1 cellular context compared by ENCODE assay signal in the genomic region with DNA sequence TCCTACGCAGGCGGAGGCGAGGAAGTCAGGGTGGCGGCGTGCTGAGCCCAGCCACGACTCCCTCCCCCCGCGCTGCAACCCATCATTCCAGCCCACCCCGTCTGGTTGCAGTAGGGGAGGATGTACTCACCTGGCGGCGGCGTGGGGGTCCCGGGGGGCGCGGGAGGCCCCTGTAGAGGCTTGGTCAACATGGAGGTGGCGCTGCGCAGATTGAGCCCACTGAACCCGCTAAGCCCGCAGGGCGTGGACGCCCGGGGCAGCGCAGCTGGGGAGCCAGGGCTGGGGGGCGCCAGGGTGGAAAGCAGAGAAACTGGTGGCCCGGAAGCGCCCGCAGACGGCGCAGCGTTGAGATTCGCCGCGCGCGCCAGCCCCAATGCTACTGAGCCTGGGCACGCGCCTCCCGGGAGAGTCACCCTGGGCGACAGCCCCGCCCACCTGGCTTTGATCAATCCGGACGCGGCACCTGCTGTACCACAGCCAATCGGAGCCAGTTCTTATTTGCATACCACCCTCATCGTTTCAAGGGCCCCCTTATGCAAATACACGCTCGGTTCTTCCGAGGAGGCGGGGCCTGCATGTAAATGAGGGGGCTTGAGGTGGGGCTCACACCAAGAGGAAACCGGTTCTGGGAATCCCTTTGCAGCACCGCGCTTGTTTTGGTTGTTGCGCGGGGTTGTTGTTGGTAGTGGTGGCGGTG.
TF ChIP-seq lines count a peak whose summit lies in the region.

A gene (minus strand): TSS at position 381 of the 697 bp plus-strand sequence. CDS start 190 bp downstream, at position 191.

TF ChIP-seq in HepG2, 621 proteins besides CTCF, POLR2A, EP300 and RAD21 (continued from another document and continues in another):
- TF ChIP-seq, protein P1, sequence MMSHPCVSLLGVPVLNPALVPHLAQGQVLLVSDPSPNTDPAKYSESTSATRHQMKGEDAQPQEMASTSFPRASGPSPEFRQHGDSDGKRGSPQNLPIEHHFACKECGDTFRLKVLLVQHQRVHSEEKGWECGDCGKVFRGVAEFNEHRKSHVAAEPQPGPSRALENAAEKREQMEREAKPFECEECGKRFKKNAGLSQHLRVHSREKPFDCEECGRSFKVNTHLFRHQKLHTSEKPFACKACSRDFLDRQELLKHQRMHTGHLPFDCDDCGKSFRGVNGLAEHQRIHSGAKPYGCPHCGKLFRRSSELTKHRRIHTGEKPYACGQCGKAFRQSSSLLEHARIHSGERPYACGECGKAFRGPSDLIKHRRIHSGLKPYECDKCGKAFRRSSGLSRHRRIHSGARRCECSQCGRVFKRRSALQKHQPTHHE (CRISPR knock-in tag; IDR thresholded peaks at IDR 0.05; ENCODE audit: borderline replicate concordance) = no peak
- TF ChIP-seq GTF2F1 (IDR thresholded peaks at IDR 0.05; ENCODE audit: low read length) = no peak
- TF ChIP-seq, protein P2, sequence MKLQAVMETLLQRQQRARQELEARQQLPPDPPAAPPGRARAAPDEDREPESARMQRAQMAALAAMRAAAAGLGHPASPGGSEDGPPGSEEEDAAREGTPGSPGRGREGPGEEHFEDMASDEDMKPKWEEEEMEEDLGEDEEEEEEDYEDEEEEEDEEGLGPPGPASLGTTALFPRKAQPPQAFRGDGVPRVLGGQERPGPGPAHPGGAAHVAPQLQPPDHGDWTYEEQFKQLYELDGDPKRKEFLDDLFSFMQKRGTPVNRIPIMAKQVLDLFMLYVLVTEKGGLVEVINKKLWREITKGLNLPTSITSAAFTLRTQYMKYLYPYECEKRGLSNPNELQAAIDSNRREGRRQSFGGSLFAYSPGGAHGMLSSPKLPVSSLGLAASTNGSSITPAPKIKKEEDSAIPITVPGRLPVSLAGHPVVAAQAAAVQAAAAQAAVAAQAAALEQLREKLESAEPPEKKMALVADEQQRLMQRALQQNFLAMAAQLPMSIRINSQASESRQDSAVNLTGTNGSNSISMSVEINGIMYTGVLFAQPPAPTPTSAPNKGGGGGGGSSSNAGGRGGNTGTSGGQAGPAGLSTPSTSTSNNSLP (IDR thresholded peaks at IDR 0.05; ENCODE audit: low read depth, low read length) = no peak
- 0 out of 2 replicates have a peak, but pooled peaks have one; percentile 29 for TF ChIP-seq YEATS4 (CRISPR knock-in tag; IDR thresholded peaks at IDR 0.05; ENCODE audit: borderline replicate concordance)
- TF ChIP-seq ZNF776 (CRISPR knock-in tag; IDR thresholded peaks at IDR 0.05) = no peak
- TF ChIP-seq ZNF572 (CRISPR knock-in tag; IDR thresholded peaks at IDR 0.05) = no peak
- TF ChIP-seq ZNF781 (CRISPR knock-in tag; IDR thresholded peaks at IDR 0.05; ENCODE audit: borderline replicate concordance, not compliant biosample characterization) = no peak
- no peak for TF ChIP-seq ZNF652 (CRISPR knock-in tag; IDR thresholded peaks at IDR 0.05; ENCODE audit: borderline replicate concordance, low read depth)
- TF ChIP-seq, protein P3, sequence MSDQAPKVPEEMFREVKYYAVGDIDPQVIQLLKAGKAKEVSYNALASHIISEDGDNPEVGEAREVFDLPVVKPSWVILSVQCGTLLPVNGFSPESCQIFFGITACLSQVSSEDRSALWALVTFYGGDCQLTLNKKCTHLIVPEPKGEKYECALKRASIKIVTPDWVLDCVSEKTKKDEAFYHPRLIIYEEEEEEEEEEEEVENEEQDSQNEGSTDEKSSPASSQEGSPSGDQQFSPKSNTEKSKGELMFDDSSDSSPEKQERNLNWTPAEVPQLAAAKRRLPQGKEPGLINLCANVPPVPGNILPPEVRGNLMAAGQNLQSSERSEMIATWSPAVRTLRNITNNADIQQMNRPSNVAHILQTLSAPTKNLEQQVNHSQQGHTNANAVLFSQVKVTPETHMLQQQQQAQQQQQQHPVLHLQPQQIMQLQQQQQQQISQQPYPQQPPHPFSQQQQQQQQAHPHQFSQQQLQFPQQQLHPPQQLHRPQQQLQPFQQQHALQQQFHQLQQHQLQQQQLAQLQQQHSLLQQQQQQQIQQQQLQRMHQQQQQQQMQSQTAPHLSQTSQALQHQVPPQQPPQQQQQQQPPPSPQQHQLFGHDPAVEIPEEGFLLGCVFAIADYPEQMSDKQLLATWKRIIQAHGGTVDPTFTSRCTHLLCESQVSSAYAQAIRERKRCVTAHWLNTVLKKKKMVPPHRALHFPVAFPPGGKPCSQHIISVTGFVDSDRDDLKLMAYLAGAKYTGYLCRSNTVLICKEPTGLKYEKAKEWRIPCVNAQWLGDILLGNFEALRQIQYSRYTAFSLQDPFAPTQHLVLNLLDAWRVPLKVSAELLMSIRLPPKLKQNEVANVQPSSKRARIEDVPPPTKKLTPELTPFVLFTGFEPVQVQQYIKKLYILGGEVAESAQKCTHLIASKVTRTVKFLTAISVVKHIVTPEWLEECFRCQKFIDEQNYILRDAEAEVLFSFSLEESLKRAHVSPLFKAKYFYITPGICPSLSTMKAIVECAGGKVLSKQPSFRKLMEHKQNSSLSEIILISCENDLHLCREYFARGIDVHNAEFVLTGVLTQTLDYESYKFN (CRISPR knock-in tag; conservative IDR thresholded peaks at IDR 0.05) = peak; percentile 27; the same call in 1 of the 2 replicates
- TF ChIP-seq ZMYM2 (CRISPR knock-in tag; IDR thresholded peaks at IDR 0.05) = no peak
- no peak for TF ChIP-seq ZNF724P (CRISPR knock-in tag; IDR thresholded peaks at IDR 0.05; ENCODE audit: borderline replicate concordance)
- TF ChIP-seq ZNF253 (CRISPR knock-in tag; IDR thresholded peaks at IDR 0.05; ENCODE audit: borderline replicate concordance) = no peak
- TF ChIP-seq RFX5 (IDR thresholded peaks at IDR 0.05; ENCODE audit: low read depth, low read length) = no peak
- TF ChIP-seq FOXK1 (CRISPR knock-in tag; IDR thresholded peaks at IDR 0.05; ENCODE audit: borderline replicate concordance, low read depth) = no peak
- TF ChIP-seq ZSCAN31 (CRISPR knock-in tag; IDR thresholded peaks at IDR 0.05; ENCODE audit: low read depth) = no peak
- peak; percentile 73 for TF ChIP-seq NFYB (CRISPR knock-in tag; IDR thresholded peaks at IDR 0.05)
- no peak for TF ChIP-seq ZNF660 (CRISPR knock-in tag; IDR thresholded peaks at IDR 0.05; ENCODE audit: borderline replicate concordance, low read depth)
- no peak for TF ChIP-seq RFX1 (IDR thresholded peaks at IDR 0.05)
- no peak for TF ChIP-seq FOXA1 (IDR thresholded peaks at IDR 0.05)
- peak; percentile 15; the same call in 1 of the 2 replicates for TF ChIP-seq FOXA1 (CRISPR knock-in tag; IDR thresholded peaks at IDR 0.05)
- TF ChIP-seq, protein P4, sequence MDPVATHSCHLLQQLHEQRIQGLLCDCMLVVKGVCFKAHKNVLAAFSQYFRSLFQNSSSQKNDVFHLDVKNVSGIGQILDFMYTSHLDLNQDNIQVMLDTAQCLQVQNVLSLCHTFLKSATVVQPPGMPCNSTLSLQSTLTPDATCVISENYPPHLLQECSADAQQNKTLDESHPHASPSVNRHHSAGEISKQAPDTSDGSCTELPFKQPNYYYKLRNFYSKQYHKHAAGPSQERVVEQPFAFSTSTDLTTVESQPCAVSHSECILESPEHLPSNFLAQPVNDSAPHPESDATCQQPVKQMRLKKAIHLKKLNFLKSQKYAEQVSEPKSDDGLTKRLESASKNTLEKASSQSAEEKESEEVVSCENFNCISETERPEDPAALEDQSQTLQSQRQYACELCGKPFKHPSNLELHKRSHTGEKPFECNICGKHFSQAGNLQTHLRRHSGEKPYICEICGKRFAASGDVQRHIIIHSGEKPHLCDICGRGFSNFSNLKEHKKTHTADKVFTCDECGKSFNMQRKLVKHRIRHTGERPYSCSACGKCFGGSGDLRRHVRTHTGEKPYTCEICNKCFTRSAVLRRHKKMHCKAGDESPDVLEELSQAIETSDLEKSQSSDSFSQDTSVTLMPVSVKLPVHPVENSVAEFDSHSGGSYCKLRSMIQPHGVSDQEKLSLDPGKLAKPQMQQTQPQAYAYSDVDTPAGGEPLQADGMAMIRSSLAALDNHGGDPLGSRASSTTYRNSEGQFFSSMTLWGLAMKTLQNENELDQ (CRISPR knock-in tag; IDR thresholded peaks at IDR 0.05; ENCODE audit: borderline replicate concordance) = no peak
- no peak for TF ChIP-seq CBX5 (CRISPR knock-in tag; IDR thresholded peaks at IDR 0.05; ENCODE audit: borderline replicate concordance)
- peak; percentile 25; the same call in 1 of the 2 replicates for TF ChIP-seq ZNF350 (CRISPR knock-in tag; IDR thresholded peaks at IDR 0.05; ENCODE audit: borderline replicate concordance, low read depth)
- TF ChIP-seq RXRA (CRISPR knock-in tag; IDR thresholded peaks at IDR 0.05) = no peak
- TF ChIP-seq, protein P5, sequence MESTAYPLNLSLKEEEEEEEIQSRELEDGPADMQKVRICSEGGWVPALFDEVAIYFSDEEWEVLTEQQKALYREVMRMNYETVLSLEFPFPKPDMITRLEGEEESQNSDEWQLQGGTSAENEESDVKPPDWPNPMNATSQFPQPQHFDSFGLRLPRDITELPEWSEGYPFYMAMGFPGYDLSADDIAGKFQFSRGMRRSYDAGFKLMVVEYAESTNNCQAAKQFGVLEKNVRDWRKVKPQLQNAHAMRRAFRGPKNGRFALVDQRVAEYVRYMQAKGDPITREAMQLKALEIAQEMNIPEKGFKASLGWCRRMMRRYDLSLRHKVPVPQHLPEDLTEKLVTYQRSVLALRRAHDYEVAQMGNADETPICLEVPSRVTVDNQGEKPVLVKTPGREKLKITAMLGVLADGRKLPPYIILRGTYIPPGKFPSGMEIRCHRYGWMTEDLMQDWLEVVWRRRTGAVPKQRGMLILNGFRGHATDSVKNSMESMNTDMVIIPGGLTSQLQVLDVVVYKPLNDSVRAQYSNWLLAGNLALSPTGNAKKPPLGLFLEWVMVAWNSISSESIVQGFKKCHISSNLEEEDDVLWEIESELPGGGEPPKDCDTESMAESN (CRISPR knock-in tag; conservative IDR thresholded peaks at IDR 0.05) = no peak
- peak; percentile 60; the same call in 1 of the 2 replicates for TF ChIP-seq SP4 (CRISPR knock-in tag; IDR thresholded peaks at IDR 0.05)
- TF ChIP-seq, protein P6, sequence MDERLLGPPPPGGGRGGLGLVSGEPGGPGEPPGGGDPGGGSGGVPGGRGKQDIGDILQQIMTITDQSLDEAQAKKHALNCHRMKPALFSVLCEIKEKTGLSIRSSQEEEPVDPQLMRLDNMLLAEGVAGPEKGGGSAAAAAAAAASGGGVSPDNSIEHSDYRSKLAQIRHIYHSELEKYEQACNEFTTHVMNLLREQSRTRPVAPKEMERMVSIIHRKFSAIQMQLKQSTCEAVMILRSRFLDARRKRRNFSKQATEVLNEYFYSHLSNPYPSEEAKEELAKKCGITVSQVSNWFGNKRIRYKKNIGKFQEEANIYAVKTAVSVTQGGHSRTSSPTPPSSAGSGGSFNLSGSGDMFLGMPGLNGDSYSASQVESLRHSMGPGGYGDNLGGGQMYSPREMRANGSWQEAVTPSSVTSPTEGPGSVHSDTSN (CRISPR knock-in tag; IDR thresholded peaks at IDR 0.05) = no peak
- no peak for TF ChIP-seq ZNF7 (CRISPR knock-in tag; IDR thresholded peaks at IDR 0.05)
- TF ChIP-seq PAX8 (CRISPR knock-in tag; IDR thresholded peaks at IDR 0.05; ENCODE audit: borderline replicate concordance) = no peak
- TF ChIP-seq, protein P7, sequence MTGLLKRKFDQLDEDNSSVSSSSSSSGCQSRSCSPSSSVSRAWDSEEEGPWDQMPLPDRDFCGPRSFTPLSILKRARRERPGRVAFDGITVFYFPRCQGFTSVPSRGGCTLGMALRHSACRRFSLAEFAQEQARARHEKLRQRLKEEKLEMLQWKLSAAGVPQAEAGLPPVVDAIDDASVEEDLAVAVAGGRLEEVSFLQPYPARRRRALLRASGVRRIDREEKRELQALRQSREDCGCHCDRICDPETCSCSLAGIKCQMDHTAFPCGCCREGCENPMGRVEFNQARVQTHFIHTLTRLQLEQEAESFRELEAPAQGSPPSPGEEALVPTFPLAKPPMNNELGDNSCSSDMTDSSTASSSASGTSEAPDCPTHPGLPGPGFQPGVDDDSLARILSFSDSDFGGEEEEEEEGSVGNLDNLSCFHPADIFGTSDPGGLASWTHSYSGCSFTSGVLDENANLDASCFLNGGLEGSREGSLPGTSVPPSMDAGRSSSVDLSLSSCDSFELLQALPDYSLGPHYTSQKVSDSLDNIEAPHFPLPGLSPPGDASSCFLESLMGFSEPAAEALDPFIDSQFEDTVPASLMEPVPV (CRISPR knock-in tag; IDR thresholded peaks at IDR 0.05) = no peak
- TF ChIP-seq, protein P8, sequence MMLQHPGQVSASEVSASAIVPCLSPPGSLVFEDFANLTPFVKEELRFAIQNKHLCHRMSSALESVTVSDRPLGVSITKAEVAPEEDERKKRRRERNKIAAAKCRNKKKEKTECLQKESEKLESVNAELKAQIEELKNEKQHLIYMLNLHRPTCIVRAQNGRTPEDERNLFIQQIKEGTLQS (CRISPR knock-in tag; IDR thresholded peaks at IDR 0.05) = no peak
- TF ChIP-seq ZNF883 (CRISPR knock-in tag; IDR thresholded peaks at IDR 0.05; ENCODE audit: not compliant biosample characterization) = peak; percentile 35
- TF ChIP-seq ZNF317 (CRISPR knock-in tag; IDR thresholded peaks at IDR 0.05) = no peak
- 0 out of 2 replicates have a peak, but pooled peaks have one; percentile 52 for TF ChIP-seq ZMYM4 (CRISPR knock-in tag; IDR thresholded peaks at IDR 0.05)
- TF ChIP-seq, protein P9, sequence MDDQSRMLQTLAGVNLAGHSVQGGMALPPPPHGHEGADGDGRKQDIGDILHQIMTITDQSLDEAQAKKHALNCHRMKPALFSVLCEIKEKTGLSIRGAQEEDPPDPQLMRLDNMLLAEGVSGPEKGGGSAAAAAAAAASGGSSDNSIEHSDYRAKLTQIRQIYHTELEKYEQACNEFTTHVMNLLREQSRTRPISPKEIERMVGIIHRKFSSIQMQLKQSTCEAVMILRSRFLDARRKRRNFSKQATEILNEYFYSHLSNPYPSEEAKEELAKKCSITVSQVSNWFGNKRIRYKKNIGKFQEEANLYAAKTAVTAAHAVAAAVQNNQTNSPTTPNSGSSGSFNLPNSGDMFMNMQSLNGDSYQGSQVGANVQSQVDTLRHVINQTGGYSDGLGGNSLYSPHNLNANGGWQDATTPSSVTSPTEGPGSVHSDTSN (CRISPR knock-in tag; IDR thresholded peaks at IDR 0.05; ENCODE audit: borderline replicate concordance) = no peak
- no peak for TF ChIP-seq ZFP62 (CRISPR knock-in tag; IDR thresholded peaks at IDR 0.05)
- TF ChIP-seq, protein P10, sequence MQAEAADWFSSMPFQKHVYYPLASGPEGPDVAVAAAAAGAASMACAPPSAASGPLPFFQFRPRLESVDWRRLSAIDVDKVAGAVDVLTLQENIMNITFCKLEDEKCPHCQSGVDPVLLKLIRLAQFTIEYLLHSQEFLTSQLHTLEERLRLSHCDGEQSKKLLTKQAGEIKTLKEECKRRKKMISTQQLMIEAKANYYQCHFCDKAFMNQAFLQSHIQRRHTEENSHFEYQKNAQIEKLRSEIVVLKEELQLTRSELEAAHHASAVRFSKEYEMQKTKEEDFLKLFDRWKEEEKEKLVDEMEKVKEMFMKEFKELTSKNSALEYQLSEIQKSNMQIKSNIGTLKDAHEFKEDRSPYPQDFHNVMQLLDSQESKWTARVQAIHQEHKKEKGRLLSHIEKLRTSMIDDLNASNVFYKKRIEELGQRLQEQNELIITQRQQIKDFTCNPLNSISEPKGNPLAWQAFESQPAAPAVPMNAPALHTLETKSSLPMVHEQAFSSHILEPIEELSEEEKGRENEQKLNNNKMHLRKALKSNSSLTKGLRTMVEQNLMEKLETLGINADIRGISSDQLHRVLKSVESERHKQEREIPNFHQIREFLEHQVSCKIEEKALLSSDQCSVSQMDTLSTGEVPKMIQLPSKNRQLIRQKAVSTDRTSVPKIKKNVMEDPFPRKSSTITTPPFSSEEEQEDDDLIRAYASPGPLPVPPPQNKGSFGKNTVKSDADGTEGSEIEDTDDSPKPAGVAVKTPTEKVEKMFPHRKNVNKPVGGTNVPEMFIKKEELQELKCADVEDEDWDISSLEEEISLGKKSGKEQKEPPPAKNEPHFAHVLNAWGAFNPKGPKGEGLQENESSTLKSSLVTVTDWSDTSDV (CRISPR knock-in tag; IDR thresholded peaks at IDR 0.05) = 0 out of 2 replicates have a peak, but pooled peaks have one; percentile 39
- TF ChIP-seq PCBP1 (IDR thresholded peaks at IDR 0.05; ENCODE audit: borderline replicate concordance, low read depth, low read length) = no peak
- TF ChIP-seq ZNF556 (CRISPR knock-in tag; IDR thresholded peaks at IDR 0.05; ENCODE audit: borderline replicate concordance) = no peak
- TF ChIP-seq NFATC3 (CRISPR knock-in tag; IDR thresholded peaks at IDR 0.05) = no peak
- no peak for TF ChIP-seq MEIS2 (CRISPR knock-in tag; IDR thresholded peaks at IDR 0.05)
